Comparison of ENCODE assay signal across 34 cellular contexts in the genomic region with DNA sequence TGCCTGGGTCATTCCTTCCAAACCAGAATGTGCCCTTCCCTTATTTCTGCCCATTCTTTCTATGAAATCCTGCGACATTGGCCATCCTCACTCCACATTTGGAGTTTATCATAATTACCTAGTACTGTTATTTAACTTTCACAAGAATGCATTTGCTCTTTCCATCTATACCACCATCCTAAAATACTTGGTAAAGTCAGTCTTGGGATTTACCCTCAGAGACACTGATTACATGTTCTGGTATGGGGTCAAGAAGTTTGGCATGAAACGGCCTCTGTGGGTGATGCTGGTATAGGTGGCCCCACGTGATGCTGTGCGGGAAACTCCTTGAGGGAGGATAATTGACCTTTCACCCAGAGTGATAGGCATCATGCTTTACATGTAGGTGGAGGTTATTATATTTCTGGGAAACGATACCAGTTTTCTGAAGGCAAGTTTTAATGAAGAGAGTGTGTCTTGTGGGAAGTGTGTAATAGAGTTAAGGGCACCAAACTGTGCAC.
"Had no signal": no experiment of that assay in that cellular context is flagged by ENCODE, and none has a peak within 500 bp of the region (broad histone marks: within the 10 kb centered on the region; RNA-seq: fewer than 3 reads in every experiment).

No MANE protein-coding gene starts in this region.

- H3K27ac ChIP-seq: adrenal gland, ascending aorta, breast epithelium, cardiac muscle cell, epithelial cell of prostate, esophagus squamous epithelium, gastroesophageal sphincter, WERI-Rb-1 had no signal

- H3K4me1 Mint-ChIP-seq: activated naive CD4-positive, alpha-beta T cell treated with anti-CD3 and anti-CD28 coated beads, Interleukin-2, amount 50 U/mL, for 24 hours; activated naive CD8-positive, alpha-beta T cell treated with anti-CD3 and anti-CD28 coated beads for 36 hours; activated naive CD8-positive, alpha-beta T cell treated with anti-CD3 and anti-CD28 coated beads, Interleukin-2, amount 50 U/mL, for 24 hours; activated T-helper 17 cell treated with anti-CD3 and anti-CD28 coated beads, Interleukin-2, amount 50 U/mL, for 72 hours; central memory CD8-positive, alpha-beta T cell had no signal

- H3K27me3 ChIP-seq: adrenal gland, ascending aorta, breast epithelium, cardiac muscle cell, esophagus squamous epithelium, gastroesophageal sphincter had no signal

- H3K9me3 Mint-ChIP-seq: activated B cell treated with CpG ODN at 0.5 μM for 24 hours; activated CD8-positive, alpha-beta T cell treated with anti-CD3 and anti-CD28 coated beads for 36 hours; activated naive CD4-positive, alpha-beta T cell treated with anti-CD3 and anti-CD28 coated beads, Interleukin-2, amount 50 U/mL, for 24 hours; activated naive CD8-positive, alpha-beta T cell treated with anti-CD3 and anti-CD28 coated beads for 36 hours; activated naive CD8-positive, alpha-beta T cell treated with anti-CD3 and anti-CD28 coated beads, Interleukin-2, amount 50 U/mL, for 24 hours; activated T-cell treated with anti-CD3 and anti-CD28 coated beads, Interleukin-2, amount 50 U/mL, for 4 hours; activated T-helper 17 cell treated with anti-CD3 and anti-CD28 coated beads, Interleukin-2, amount 50 U/mL, for 72 hours; central memory CD8-positive, alpha-beta T cell; T-helper 2 cell treated with Interferon-gamma antibody and Interleukin-4, amounts not matched to agents 5 μg/mL and 100 μg/mL, for 36 hours had no signal

- H3K27me3 Mint-ChIP-seq: activated B cell treated with CpG ODN at 0.5 μM for 24 hours, brain had no signal

- DNase-seq: activated B cell treated with CpG ODN at 0.5 μM for 24 hours; activated CD4-positive, alpha-beta T cell treated with anti-CD3 and anti-CD28 coated beads for 48 hours; activated CD4-positive, alpha-beta T cell treated with anti-CD3 and anti-CD28 coated beads, Interleukin-2, amount 50 U/mL, for 1 hour; activated CD4-positive, alpha-beta T cell treated with anti-CD3 and anti-CD28 coated beads, Interleukin-2, amount 50 U/mL, for 48 hours; activated CD8-positive, alpha-beta memory T cell treated with anti-CD3 and anti-CD28 coated beads for 24 hours; activated CD8-positive, alpha-beta T cell treated with anti-CD3 and anti-CD28 coated beads for 36 hours; activated effector memory CD4-positive, alpha-beta T cell treated with Interleukin-2 at 50 U/mL for 16 hours; activated gamma-delta T cell treated with Interleukin-2 at 50 U/mL for 16 hours; activated naive CD4-positive, alpha-beta T cell treated with Interleukin-2 at 50 U/mL for 16 hours; activated naive CD8-positive, alpha-beta T cell treated with anti-CD3 and anti-CD28 coated beads for 36 hours; activated naive CD8-positive, alpha-beta T cell treated with anti-CD3 and anti-CD28 coated beads, Interleukin-2, amount 50 U/mL, for 24 hours; activated T-cell treated with anti-CD3 and anti-CD28 coated beads, Interleukin-2, amount 50 U/mL, for 4 hours; adrenal gland; amygdala; cortex of kidney; dermis blood vessel endothelial cell; effector CD8-positive, alpha-beta T cell; esophagus squamous epithelium; foreskin melanocyte; T-helper 1 cell; T-helper 17 cell; T1000; WERI-Rb-1 had no signal

- H3K4me3 Mint-ChIP-seq: activated B cell treated with CpG ODN at 0.5 μM for 24 hours; activated CD8-positive, alpha-beta T cell treated with anti-CD3 and anti-CD28 coated beads for 36 hours; activated naive CD4-positive, alpha-beta T cell treated with anti-CD3 and anti-CD28 coated beads, Interleukin-2, amount 50 U/mL, for 24 hours; activated naive CD8-positive, alpha-beta T cell treated with anti-CD3 and anti-CD28 coated beads for 36 hours; activated naive CD8-positive, alpha-beta T cell treated with anti-CD3 and anti-CD28 coated beads, Interleukin-2, amount 50 U/mL, for 24 hours; activated T-cell treated with anti-CD3 and anti-CD28 coated beads, Interleukin-2, amount 50 U/mL, for 4 hours; activated T-helper 17 cell treated with anti-CD3 and anti-CD28 coated beads, Interleukin-2, amount 50 U/mL, for 72 hours; brain; central memory CD8-positive, alpha-beta T cell; T-helper 17 cell; T-helper 2 cell treated with Interferon-gamma antibody and Interleukin-4, amounts not matched to agents 5 μg/mL and 100 μg/mL, for 36 hours had no signal

- H3K36me3 Mint-ChIP-seq: activated naive CD4-positive, alpha-beta T cell treated with anti-CD3 and anti-CD28 coated beads, Interleukin-2, amount 50 U/mL, for 24 hours; activated naive CD8-positive, alpha-beta T cell treated with anti-CD3 and anti-CD28 coated beads for 36 hours had no signal

- H3K27ac Mint-ChIP-seq: activated B cell treated with CpG ODN at 0.5 μM for 24 hours; activated CD8-positive, alpha-beta T cell treated with anti-CD3 and anti-CD28 coated beads for 36 hours; activated naive CD4-positive, alpha-beta T cell treated with anti-CD3 and anti-CD28 coated beads, Interleukin-2, amount 50 U/mL, for 24 hours; activated naive CD8-positive, alpha-beta T cell treated with anti-CD3 and anti-CD28 coated beads for 36 hours; activated naive CD8-positive, alpha-beta T cell treated with anti-CD3 and anti-CD28 coated beads, Interleukin-2, amount 50 U/mL, for 24 hours; activated T-helper 17 cell treated with anti-CD3 and anti-CD28 coated beads, Interleukin-2, amount 50 U/mL, for 72 hours; T-helper 17 cell; T-helper 2 cell treated with Interferon-gamma antibody and Interleukin-4, amounts not matched to agents 5 μg/mL and 100 μg/mL, for 36 hours had no signal

- ATAC-seq: activated CD4-positive, CD25-positive, alpha-beta regulatory T cell treated with anti-CD3 and anti-CD28 coated beads, Interleukin-2, amount 50 U/mL, for 24 hours; activated CD8-positive, alpha-beta T cell treated with anti-CD3 and anti-CD28 coated beads for 36 hours; activated naive CD8-positive, alpha-beta T cell treated with anti-CD3 and anti-CD28 coated beads, Interleukin-2, amount 50 U/mL, for 24 hours; activated T-cell treated with anti-CD3 and anti-CD28 coated beads, Interleukin-2, amount 50 U/mL, for 4 hours; activated T-helper 17 cell treated with anti-CD3 and anti-CD28 coated beads, Interleukin-2, amount 50 U/mL, for 72 hours; gastroesophageal sphincter; T-helper 17 cell had no signal
